8 cellular contexts compared by ENCODE assay signal in genomic region chr5:219492-219891, GRCh38. TPM values are rescaled to one million over a fixed set of nuclear protein-coding genes. Genes with fewer than 3 reads are reported as not detected.
DNase-seq lines count a peak whose midpoint lies in the region; ATAC-seq and TF ChIP-seq lines count a peak whose summit lies in the region.

No MANE protein-coding gene starts in this region.

- H3K9me3 Mint-ChIP-seq in endothelial cell (ENCODE audit: unreplicated experiment): no peaks in the 10 kb centered on the region

- no peak for TF ChIP-seq CTCF in WERI-Rb-1 (IDR thresholded peaks at IDR 0.05; ENCODE audit: low read depth, low read length)
- no peak for TF ChIP-seq CTCF in endothelial cell (IDR thresholded peaks at IDR 0.05; ENCODE audit: unreplicated experiment)
- no peak for TF ChIP-seq CTCF in neural cell (IDR thresholded peaks at IDR 0.05; ENCODE audit: poor library complexity, severe bottlenecking)

- H3K9ac ChIP-seq in neural cell (ENCODE audit: low read length): peak overlapping the region; percentile 80

- H3F3A ChIP-seq in neural cell (ENCODE audit: insufficient read depth, low read length, poor library complexity, severe bottlenecking): no peaks in the 10 kb centered on the region

- H3K36me3 Mint-ChIP-seq in endothelial cell (ENCODE audit: low read depth, unreplicated experiment): peaks cover 4% of the 10 kb centered on the region

- no peaks in the 10 kb centered on the region for H3K9me3 ChIP-seq in HAP-1
- no peaks in the 10 kb centered on the region for H3K9me3 ChIP-seq in WERI-Rb-1 (ENCODE audit: severe bottlenecking)
- H3K9me3 ChIP-seq in neural cell (ENCODE audit: low read length): no peaks in the 10 kb centered on the region

- in situ Hi-C loops in HAP-1 (cut with MboI; ENCODE audit: low sequenced_read_pairs): no loop called here

- H3K9me2 ChIP-seq in neural cell (ENCODE audit: insufficient read depth, low read length): no peaks in the 10 kb centered on the region

- H3K4me3 Mint-ChIP-seq in endothelial cell (ENCODE audit: unreplicated experiment): peak overlapping the region; percentile 98

- no peak overlapping the region for H2AFZ ChIP-seq in neural cell (ENCODE audit: low read depth, low read length)

- H3K27me3 Mint-ChIP-seq in endothelial cell (ENCODE audit: unreplicated experiment): peaks cover 2% of the 10 kb centered on the region

- peaks cover 31% of the 10 kb centered on the region for H3K79me2 ChIP-seq in neural cell (replicated peaks; ENCODE audit: insufficient read depth, low read length)

- no peaks in the 10 kb centered on the region for H4K20me1 ChIP-seq in neural cell (ENCODE audit: insufficient read depth)

- H3K4me1 ChIP-seq in HAP-1: peaks cover 11% of the 10 kb centered on the region

- DNase-seq in A172 (ENCODE audit: low spot score): peak; percentile 36
- DNase-seq in HAP-1 (ENCODE audit: low spot score in 2 of 2): peak; percentile 30 to 47
- no peak for DNase-seq in WERI-Rb-1
- DNase-seq in endothelial cell (ENCODE audit: low spot score): no peak
- DNase-seq in NCI-H1417 treated with DMSO at 0.1 percent for 48 hours (lab: John Stamatoyannopoulos, UW): no peak
- DNase-seq in NCI-H2196 (lab: John Stamatoyannopoulos, UW; ENCODE audit: unreplicated experiment): no peak

- no peak for ATAC-seq in GM18517 (IDR thresholded peaks at IDR 0.05; ENCODE audit: unreplicated experiment)

- TF ChIP-seq RAD21 in neural cell (conservative IDR thresholded peaks at IDR 0.05): no peak

- H3K36me3 ChIP-seq in HAP-1 (replicated peaks) (peaks cover 9% of the 10 kb centered on the region), WERI-Rb-1 (peaks cover 20% of the 10 kb centered on the region), neural cell (ENCODE audit: insufficient read depth, low read length) (no peaks in the 10 kb centered on the region)

- no peaks in the 10 kb centered on the region for H3K27me3 ChIP-seq in HAP-1 (ENCODE audit: low read depth)
- no peaks in the 10 kb centered on the region for H3K27me3 ChIP-seq in WERI-Rb-1 (ENCODE audit: insufficient read depth, low read depth, severe bottlenecking)
- no peaks in the 10 kb centered on the region for H3K27me3 ChIP-seq in neural cell (ENCODE audit: insufficient read depth, low read depth, low read length)

- H3K27ac Mint-ChIP-seq in endothelial cell (ENCODE audit: unreplicated experiment): peak overlapping the region; percentile 13

- H3K4me1 Mint-ChIP-seq in endothelial cell (ENCODE audit: unreplicated experiment): peaks cover 17% of the 10 kb centered on the region

- no peak for TF ChIP-seq EP300 in neural cell (conservative IDR thresholded peaks at IDR 0.05; ENCODE audit: poor library complexity, severe bottlenecking)

- H3K27ac ChIP-seq in WERI-Rb-1 (no peak overlapping the region), neural cell (ENCODE audit: low read length) (no peak overlapping the region)

- H3K4me3 ChIP-seq in HAP-1 (peak overlapping the region; percentile 90), WERI-Rb-1 (ENCODE audit: low read depth, low read length) (peak overlapping the region; percentile 98; the same call in 1 of the 2 replicates), neural cell (ENCODE audit: low read length) (peak overlapping the region; percentile 94)

- H3K4me2 ChIP-seq in neural cell (ENCODE audit: low read length): peak overlapping the region; percentile 76

TF ChIP-seq in neural cell, 6 proteins besides CTCF, POLR2A, EP300 and RAD21:
- no peak for TF ChIP-seq POLR2AphosphoS5 (IDR thresholded peaks at IDR 0.05)
- TF ChIP-seq REST (IDR thresholded peaks at IDR 0.05; ENCODE audit: borderline replicate concordance): no peak
- no peak for TF ChIP-seq MXI1 (conservative IDR thresholded peaks at IDR 0.05; ENCODE audit: poor library complexity, severe bottlenecking)
- no peak for TF ChIP-seq EZH2 (IDR thresholded peaks at IDR 0.05; ENCODE audit: borderline replicate concordance, insufficient read depth, low read length, poor library complexity, severe bottlenecking)
- TF ChIP-seq SMC3 (conservative IDR thresholded peaks at IDR 0.05; ENCODE audit: poor library complexity): no peak
- no peak for TF ChIP-seq TAF1 (IDR thresholded peaks at IDR 0.05; ENCODE audit: low read depth)

RNA-seq across cellular contexts. Expression of gene SDHA, which starts 1.4 kb away (rescaled TPM):
- total RNA-seq in A172 (2014; rRNA removed; shearing (Covaris generic)): 89.1 and 106 TPM in 2 replicates
- total RNA-seq in endothelial cell (ENCODE audit: unreplicated experiment): 73.5 TPM
- 70.4 and 72.2 TPM in 2 replicates for polyA plus RNA-seq in neural cell
- polyA minus RNA-seq in neural cell: 79.9 and 86.2 TPM in 2 replicates

RNA-seq across cellular contexts. Expression of gene CCDC127, which starts 1.5 kb away (rescaled TPM):
- total RNA-seq in A172 (2014; rRNA removed; shearing (Covaris generic)): 6.2 and 6.3 TPM in 2 replicates
- total RNA-seq in endothelial cell (ENCODE audit: unreplicated experiment): 8.1 TPM
- polyA plus RNA-seq in neural cell: 5.2 and 5.4 TPM in 2 replicates
- 11.7 and 12.0 TPM in 2 replicates for polyA minus RNA-seq in neural cell

RNA-seq across cellular contexts. Expression of gene LRRC14B, which starts 28.2 kb away (rescaled TPM):
- total RNA-seq in A172 (2014; rRNA removed; shearing (Covaris generic)): not detected in 2 replicates
- total RNA-seq in endothelial cell (ENCODE audit: unreplicated experiment): not detected
- not detected in 2 replicates for polyA plus RNA-seq in neural cell
- polyA minus RNA-seq in neural cell: not detected in 2 replicates

RNA-seq across cellular contexts. Expression of gene PDCD6, which starts 52.0 kb away (rescaled TPM):
- 98.6 and 117 TPM in 2 replicates for total RNA-seq in A172 (2014; rRNA removed; shearing (Covaris generic))
- 101 TPM for total RNA-seq in endothelial cell (ENCODE audit: unreplicated experiment)
- polyA plus RNA-seq in neural cell: 207 TPM in 2 replicates
- polyA minus RNA-seq in neural cell: 46.7 and 55.7 TPM in 2 replicates

Comparison
In these comparisons a context has a peak if more than half of its experiments do, and no peak if none do; other contexts are left out.
1. DNase-seq: peak in A172 (single experiment) and HAP-1 (2 of 2); none in WERI-Rb-1 (single experiment), endothelial cell (single experiment), NCI-H1417 treated with DMSO at 0.1 percent for 48 hours (single experiment) and NCI-H2196 (single experiment).
2. Peak in every context shown above with its lines, with median percentiles within 50 percentile points of each other: H3K4me3 ChIP-seq.